18 cellular contexts compared by ENCODE assay signal in genomic region chr7:105828141-105828540, GRCh38. TPM values are rescaled to one million over a fixed set of nuclear protein-coding genes. Genes with fewer than 3 reads are reported as not detected.
DNase-seq lines count a peak whose midpoint lies in the region; ATAC-seq and TF ChIP-seq lines count a peak whose summit lies in the region.
"Had no signal": no experiment of that assay in that cellular context is flagged by ENCODE, and none has a peak within 500 bp of the region (broad histone marks: within the 10 kb centered on the region; RNA-seq: fewer than 3 reads in every experiment).

No MANE protein-coding gene starts in this region.

- WGBS in testis, 2 donors: 58 to 92% methylated on average over 2 of the region's 2 CpGs

- H3K9me3 Mint-ChIP-seq in HFFc6: no peaks in the 10 kb centered on the region
- H3K9me3 Mint-ChIP-seq: H9 had no signal

- ATAC-seq in GM21717 (IDR thresholded peaks at IDR 0.05; ENCODE audit: unreplicated experiment): no peak
- ATAC-seq: A549 had no signal

- H3K4me1 ChIP-seq in osteoblast (ENCODE audit: insufficient read depth, low read length) (peaks cover 47% of the 10 kb centered on the region), testis (no peaks in the 10 kb centered on the region)

- peaks cover 100% of the 10 kb centered on the region for H3K4me1 Mint-ChIP-seq in HFFc6 (ENCODE audit: low read depth)

- H3K27me3 Mint-ChIP-seq in HFFc6 (ENCODE audit: insufficient read depth): no peaks in the 10 kb centered on the region; the same call in 1 of the 2 replicates
- H3K27me3 Mint-ChIP-seq: CD8-positive, alpha-beta memory T cell had no signal

- no peak overlapping the region for H3K4me3 Mint-ChIP-seq in HFFc6
- H3K4me3 Mint-ChIP-seq: CD14-positive monocyte; CD8-positive, alpha-beta memory T cell; H9; IgD-negative memory B cell had no signal

- H3K79me2 ChIP-seq in osteoblast (ENCODE audit: insufficient read depth, low read length): peaks cover 4% of the 10 kb centered on the region

- H3K9me3 ChIP-seq in osteoblast (ENCODE audit: low read depth, low read length) (no peaks in the 10 kb centered on the region), testis (no peaks in the 10 kb centered on the region)
- H3K9me3 ChIP-seq: A549 had no signal

- H3K4me3 ChIP-seq in osteoblast (ENCODE audit: insufficient read depth, low read length): no peak overlapping the region
- no peak overlapping the region for H3K4me3 ChIP-seq in testis
- H3K4me3 ChIP-seq: A549 had no signal

- intact Hi-C loops in testis (cut with DNase I; ENCODE audit: low total_unique reads): no loop called here

- H3K27ac Mint-ChIP-seq in HFFc6: peak overlapping the region; percentile 26; the same call in 1 of the 2 replicates
- H3K27ac Mint-ChIP-seq: IgD-negative memory B cell had no signal

- DNase-seq in activated CD8-positive, alpha-beta memory T cell treated with anti-CD3 and anti-CD28 coated beads for 24 hours: peak; percentile 21
- DNase-seq in activated CD8-positive, alpha-beta memory T cell treated with anti-CD3 and anti-CD28 coated beads, Interleukin-2, amount 50 U/mL, for 4 hours: no peak
- no peak for DNase-seq in HFFc6
- DNase-seq in cerebellar cortex (ENCODE audit: low spot score): peak; percentile 55
- DNase-seq in osteoblast (ENCODE audit: insufficient read length, low spot score, missing footprints): no peak
- no peak for DNase-seq in NCI-H774 (lab: John Stamatoyannopoulos, UW)
- DNase-seq in testis: no peak
- DNase-seq: AML-193; CD8-positive, alpha-beta memory T cell; COR-L47; GDM1; H9; KBM-7 had no signal

- H3K36me3 ChIP-seq in osteoblast (ENCODE audit: insufficient read depth, low read length) (no peaks in the 10 kb centered on the region), testis (ENCODE audit: low read depth, missing control alignments) (no peaks in the 10 kb centered on the region)

- no peak overlapping the region for H2AFZ ChIP-seq in osteoblast (ENCODE audit: low read length)

- peaks cover 32% of the 10 kb centered on the region for H3K36me3 Mint-ChIP-seq in HFFc6 (ENCODE audit: low read depth)

- no peaks in the 10 kb centered on the region for H4K20me1 ChIP-seq in osteoblast (ENCODE audit: insufficient read depth, low read length)

- H3K4me2 ChIP-seq in osteoblast (ENCODE audit: insufficient read depth, low read length): peak overlapping the region; percentile 41
- H3K4me2 ChIP-seq: A549 had no signal

- H3K27me3 ChIP-seq in osteoblast (ENCODE audit: insufficient read depth, low read length) (no peaks in the 10 kb centered on the region), testis (no peaks in the 10 kb centered on the region)

- H3K27ac ChIP-seq in osteoblast (ENCODE audit: low read depth, low read length) (peak overlapping the region; percentile 34), testis (no peak overlapping the region)
- H3K27ac ChIP-seq: HL-60 had no signal

- TF ChIP-seq CTCF in HFFc6 (IDR thresholded peaks at IDR 0.05) (no peak), osteoblast (IDR thresholded peaks at IDR 0.05; ENCODE audit: extremely low read depth, low read depth, low read length) (no peak), testis (IDR thresholded peaks at IDR 0.05) (no peak)

- TF ChIP-seq POLR2A in testis (IDR thresholded peaks at IDR 0.05): no peak

RNA-seq across cellular contexts. Expression of gene ATXN7L1, which starts 48.3 kb away (rescaled TPM):
- 10 to 100 TPM in 3 of 6 experiments, 1 to 10 TPM in 3; 8.4 to 11.4 (median 9.8) TPM for total RNA-seq in HFFc6 (2021; fragmentation: NEBNext Ultra II Directional; extraction: Animal tissue kit (Norgen Biotek cat#: 25700))
- total RNA-seq in osteoblast (8.8 and 9.0 TPM in 2 replicates), testis (10 to 100 TPM; 35.7 to 35.9 TPM)
- polyA plus RNA-seq in testis (ENCODE audit: insufficient read depth, low read depth, low replicate concordance): 61.7 TPM

Comparison
In these comparisons a context has a peak if more than half of its experiments do, and no peak if none do; other contexts are left out.
1. DNase-seq: peak in activated CD8-positive, alpha-beta memory T cell treated with anti-CD3 and anti-CD28 coated beads for 24 hours (single experiment) and cerebellar cortex (single experiment); none in activated CD8-positive, alpha-beta memory T cell treated with anti-CD3 and anti-CD28 coated beads, Interleukin-2, amount 50 U/mL, for 4 hours (single experiment), HFFc6 (single experiment), osteoblast (single experiment), NCI-H774 (single experiment) and testis (single experiment).